In the genomic region with DNA sequence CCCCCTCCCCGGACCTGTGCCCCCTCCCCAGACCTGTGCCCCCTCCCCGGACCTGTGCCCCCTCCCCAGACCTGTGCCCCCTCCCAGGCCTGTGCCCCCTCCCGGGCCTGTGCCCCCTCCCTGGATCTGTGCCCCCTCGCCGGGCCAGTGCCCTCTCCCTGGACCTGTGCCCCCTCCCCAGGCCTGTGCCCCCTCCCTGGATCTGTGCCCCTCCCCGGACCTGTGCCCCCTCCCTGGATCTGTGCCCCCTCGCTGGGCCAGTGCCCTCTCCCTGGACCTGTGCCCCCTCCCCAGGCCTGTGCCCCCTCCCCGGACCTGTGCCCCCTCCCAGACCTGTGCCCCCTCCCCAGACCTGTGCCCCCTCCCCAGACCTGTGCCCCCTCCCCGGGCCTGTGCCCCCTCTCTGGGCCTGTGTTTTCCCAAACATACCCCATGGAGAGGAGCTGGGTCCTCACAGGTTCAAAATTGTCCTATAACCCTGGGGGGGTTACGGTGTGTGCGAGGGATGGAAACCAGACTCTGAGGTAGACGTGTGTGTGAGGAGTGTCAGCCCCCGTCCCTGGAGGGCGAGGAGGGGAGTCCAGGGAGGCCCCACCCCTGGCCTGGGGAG, we compare ENCODE assay signal across 1 cellular context.
TF ChIP-seq lines count a peak whose summit lies in the region.

No MANE protein-coding gene starts in this region.

TF ChIP-seq in IMR-90, 13 proteins besides CTCF, POLR2A, EP300 and RAD21:
- TF ChIP-seq, protein P1, sequence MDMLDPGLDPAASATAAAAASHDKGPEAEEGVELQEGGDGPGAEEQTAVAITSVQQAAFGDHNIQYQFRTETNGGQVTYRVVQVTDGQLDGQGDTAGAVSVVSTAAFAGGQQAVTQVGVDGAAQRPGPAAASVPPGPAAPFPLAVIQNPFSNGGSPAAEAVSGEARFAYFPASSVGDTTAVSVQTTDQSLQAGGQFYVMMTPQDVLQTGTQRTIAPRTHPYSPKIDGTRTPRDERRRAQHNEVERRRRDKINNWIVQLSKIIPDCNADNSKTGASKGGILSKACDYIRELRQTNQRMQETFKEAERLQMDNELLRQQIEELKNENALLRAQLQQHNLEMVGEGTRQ (IDR thresholded peaks at IDR 0.05; ENCODE audit: low read depth, low read length) = no peak
- TF ChIP-seq CEBPB (IDR thresholded peaks at IDR 0.05; ENCODE audit: low read depth, low read length) (no peak), CHD1 (IDR thresholded peaks at IDR 0.05; ENCODE audit: low read depth, low read length) (no peak), NFE2L2 (IDR thresholded peaks at IDR 0.05; ENCODE audit: low read depth, low read length) (no peak), MAFK (IDR thresholded peaks at IDR 0.05; ENCODE audit: low read depth, low read length) (no peak)
